ENCODE assay signal across 11 cellular contexts in genomic region chr1:51956528-51957509, GRCh38. TPM values are rescaled to one million over a fixed set of nuclear protein-coding genes. Genes with fewer than 3 reads are reported as not detected.
DNase-seq lines count a peak whose midpoint lies in the region; ATAC-seq and TF ChIP-seq lines count a peak whose summit lies in the region.
"Had no signal": no experiment of that assay in that cellular context is flagged by ENCODE, and none has a peak within 500 bp of the region (broad histone marks: within the 10 kb centered on the region; RNA-seq: fewer than 3 reads in every experiment).

No MANE protein-coding gene starts in this region.

- ATAC-seq in WTC11 (peak; percentile 49), left colon (peak; percentile 54)
- ATAC-seq: heart left ventricle had no signal

- H3K27me3 Mint-ChIP-seq in WTC11 (ENCODE audit: low read depth), result no peaks in the 10 kb centered on the region

- H3K4me3 Mint-ChIP-seq in WTC11, result 0 out of 2 replicates have a peak overlapping the region, but pooled peaks have one; percentile 2

- intact Hi-C loops in left colon (cut with DNase I, micrococcal nuclease), result no loop called here

- DNase-seq in GM04503 (ENCODE audit: low read depth) (peak; percentile 52), NCI-H1105 (lab: John Stamatoyannopoulos, UW) (peak; percentile 53), WTC11 (ENCODE audit: low spot score) (peak; percentile 16), left colon (no peak), medulla oblongata (ENCODE audit: extremely low spot score) (no peak), HuH-7.5 (ENCODE audit: low spot score) (no peak), GM10248 (ENCODE audit: extremely low spot score) (no peak)
- no peak for DNase-seq in activated T-cell treated with anti-CD3 and anti-CD28 coated beads, Interleukin-2, amount 50 U/mL, for 1 hour
- DNase-seq: activated CD4-positive, alpha-beta T cell treated with anti-CD3 and anti-CD28 coated beads, Interleukin-2, amount 50 U/mL, for 1 hour; amniotic stem cell; heart left ventricle had no signal

- POLR2A ChIA-PET in WTC11 (lab: Charles Lee) (no interaction called here), GM10248 (lab: Yijun Ruan, JAX) (no interaction called here)

- H3K4me1 Mint-ChIP-seq in WTC11, result peaks cover 57% of the 10 kb centered on the region

- peaks cover 17% of the 10 kb centered on the region for H3K36me3 Mint-ChIP-seq in WTC11

- TF ChIP-seq CTCF in WTC11 (IDR thresholded peaks at IDR 0.05) (no peak), GM10248 (IDR thresholded peaks at IDR 0.05; ENCODE audit: control extremely low read depth, extremely low read depth, low read depth, missing control alignments) (no peak)

- no peaks in the 10 kb centered on the region for H3K9me3 Mint-ChIP-seq in WTC11

- peak overlapping the region; percentile 40 for H3K27ac Mint-ChIP-seq in WTC11

- CTCF ChIA-PET in WTC11 (lab: Charles Lee), result interaction anchor here (0.7 to 1.1 kb wide), 2 partner anchors 18 to 60 kb away, joined by 3 read pairs; no protein-coding TSS in a partner anchor
- CTCF ChIA-PET in GM10248 (lab: Yijun Ruan, JAX), result interaction anchor here (0.8 to 1.4 kb wide), 4 partner anchors 9 to 1322 kb away, joined by 3 to 5 read pairs (median 4); no protein-coding TSS in a partner anchor

TF ChIP-seq in WTC11, 78 proteins besides CTCF, POLR2A, EP300 and RAD21 (continues in another document):
- TF ChIP-seq OVOL2 (CRISPR knock-in tag; IDR thresholded peaks at IDR 0.05; ENCODE audit: borderline replicate concordance), result no peak
- TF ChIP-seq ZNF512 (CRISPR knock-in tag; IDR thresholded peaks at IDR 0.05; ENCODE audit: borderline replicate concordance), result no peak
- no peak for TF ChIP-seq TEAD4 (CRISPR knock-in tag; IDR thresholded peaks at IDR 0.05)
- no peak for TF ChIP-seq EMX1 (CRISPR knock-in tag; IDR thresholded peaks at IDR 0.05)
- TF ChIP-seq E2F5 (CRISPR knock-in tag; IDR thresholded peaks at IDR 0.05), result no peak
- no peak for TF ChIP-seq NR1H2 (CRISPR knock-in tag; IDR thresholded peaks at IDR 0.05)
- TF ChIP-seq NFATC4 (CRISPR knock-in tag; IDR thresholded peaks at IDR 0.05), result no peak
- TF ChIP-seq CREB1 (CRISPR knock-in tag; IDR thresholded peaks at IDR 0.05), result no peak
- TF ChIP-seq MLX (CRISPR knock-in tag; IDR thresholded peaks at IDR 0.05), result no peak
- TF ChIP-seq ZSCAN18 (CRISPR knock-in tag; IDR thresholded peaks at IDR 0.05), result no peak
- no peak for TF ChIP-seq JAZF1 (CRISPR knock-in tag; IDR thresholded peaks at IDR 0.05)
- no peak for TF ChIP-seq ZNF317 (CRISPR knock-in tag; IDR thresholded peaks at IDR 0.05; ENCODE audit: borderline replicate concordance, low read depth)
- no peak for TF ChIP-seq ZNF425 (CRISPR knock-in tag; conservative IDR thresholded peaks at IDR 0.05)
- TF ChIP-seq E2F1 (CRISPR knock-in tag; IDR thresholded peaks at IDR 0.05), result no peak
- TF ChIP-seq ZNF532 (CRISPR knock-in tag; IDR thresholded peaks at IDR 0.05; ENCODE audit: borderline replicate concordance), result no peak

RNA-seq across cellular contexts. Expression of gene RAB3B, which starts 33.7 kb away (rescaled TPM):
- 33.7 to 36.9 TPM (median 34.1 TPM) in 3 replicates for total RNA-seq in WTC11 (2021)
- total RNA-seq in left colon, result 1 to 10 TPM; 3.2 to 9.2 TPM

Comparison
In these comparisons a context has a peak if more than half of its experiments do, and no peak if none do; other contexts are left out.
1. DNase-seq: peak in GM04503 (single experiment), NCI-H1105 (single experiment) and WTC11 (single experiment); none in left colon (0 of 2), medulla oblongata (single experiment), HuH-7.5 (single experiment), GM10248 (single experiment) and activated T-cell treated with anti-CD3 and anti-CD28 coated beads, Interleukin-2, amount 50 U/mL, for 1 hour (single experiment).